8 cellular contexts compared by ENCODE assay signal in genomic region chr10:101214446-101215396, GRCh38. TPM values are rescaled to one million over a fixed set of nuclear protein-coding genes. Genes with fewer than 3 reads are reported as not detected.
DNase-seq lines count a peak whose midpoint lies in the region; ATAC-seq, FAIRE-seq and TF ChIP-seq lines count a peak whose summit lies in the region.

No MANE protein-coding gene starts in this region.

- TF ChIP-seq CTCF in VCaP (conservative IDR thresholded peaks at IDR 0.05) = peak; percentile 94
- TF ChIP-seq CTCF in brain microvascular endothelial cell (IDR thresholded peaks at IDR 0.05; ENCODE audit: low read depth, low read length, missing control alignments) = peak; percentile 88
- TF ChIP-seq CTCF in keratinocyte (optimal IDR thresholded peaks at IDR 0.05 in 1 of 3, IDR thresholded peaks at IDR 0.05 in 1 of 3, conservative IDR thresholded peaks at IDR 0.05 in 1 of 3; ENCODE audit: extremely low read depth in 1 of 3, insufficient read depth in 2 of 3, low read length in 3 of 3) = peak; percentile 68 to 95 (median 91)

- in situ Hi-C loops in brain microvascular endothelial cell (cut with HindIII; ENCODE audit: low pct_ligation_motif_present, low sequenced_read_pairs) = no loop called here

- no peak for FAIRE-seq in keratinocyte (lab: Jason Lieb, UNC)

- no peaks in the 10 kb centered on the region for H3K36me3 ChIP-seq in brain microvascular endothelial cell (replicated peaks)
- H3K36me3 ChIP-seq in keratinocyte (ENCODE audit: control insufficient read depth in 2 of 2, extremely low read depth in 1 of 2, insufficient read depth in 2 of 2, low read length in 2 of 2) = no peaks in the 10 kb centered on the region

- no peaks in the 10 kb centered on the region for H3K9me3 ChIP-seq in keratinocyte (ENCODE audit: control insufficient read depth, low read depth, low read length)

- no peak overlapping the region for H2AFZ ChIP-seq in keratinocyte (ENCODE audit: control insufficient read depth, low read length)

- no peaks in the 10 kb centered on the region for H4K20me1 ChIP-seq in keratinocyte (ENCODE audit: control insufficient read depth, extremely low read depth, insufficient read depth, low read length)

- ATAC-seq in GM18907 (IDR thresholded peaks at IDR 0.05; ENCODE audit: unreplicated experiment) (peak; percentile 58), HG02970 (IDR thresholded peaks at IDR 0.05; ENCODE audit: low FRiP score, unreplicated experiment) (no peak)

- H3K27ac ChIP-seq in VCaP (no peak overlapping the region), brain microvascular endothelial cell (no peak overlapping the region), keratinocyte (ENCODE audit: control insufficient read depth, insufficient read depth, low read length) (no peak overlapping the region)

- H3K9ac ChIP-seq in keratinocyte (ENCODE audit: control insufficient read depth, extremely low read depth, insufficient read depth, low read length) = no peak overlapping the region

- no peaks in the 10 kb centered on the region for H3K79me2 ChIP-seq in keratinocyte (ENCODE audit: control insufficient read depth, insufficient read depth, low read length)

- H3K4me1 ChIP-seq in keratinocyte (ENCODE audit: control insufficient read depth, extremely low read depth, insufficient read depth, low read length) = peaks cover 17% of the 10 kb centered on the region

- H3K9me1 ChIP-seq in keratinocyte (ENCODE audit: control insufficient read depth, extremely low read depth, insufficient read depth, low read length) = no peaks in the 10 kb centered on the region

- H3K4me2 ChIP-seq in keratinocyte (ENCODE audit: control insufficient read depth, extremely low read depth, insufficient read depth, low read depth, low read length) = peak overlapping the region; percentile 86

- DNase-seq in AG08395 (ENCODE audit: low spot score) (peak; percentile 65), NCI-H1105 treated with DMSO at 0.1 percent for 48 hours (lab: John Stamatoyannopoulos, UW) (peak; percentile 72), brain microvascular endothelial cell (no peak), keratinocyte (ENCODE audit: low read depth, low spot score) (peak; percentile 5)
- DNase-seq in stimulated activated CD4-positive, alpha-beta T cell treated with anti-CD3 and anti-CD28 coated beads, Interleukin-4, amount 100 ng/mL, for 24 hours = peak; percentile 78

- H3K4me3 ChIP-seq in brain microvascular endothelial cell (ENCODE audit: low read depth, low read length) = no peak overlapping the region
- H3K4me3 ChIP-seq in keratinocyte (ENCODE audit: control insufficient read depth in 2 of 3, extremely low read depth in 1 of 3, insufficient read depth in 2 of 3, low read depth in 1 of 3, low read length in 3 of 3) = peak overlapping the region in 1 of 3 experiments; percentile 46

- dilution Hi-C loops in keratinocyte (cut with MboI; ENCODE audit: extremely low pct_ligation_motif_present, low sequenced_read_pairs) = no loop called here

- H3K27me3 ChIP-seq in brain microvascular endothelial cell (replicated peaks) = peaks cover 82% of the 10 kb centered on the region
- H3K27me3 ChIP-seq in keratinocyte (ENCODE audit: control insufficient read depth, extremely low read depth, insufficient read depth, low read length) = peaks cover 74% of the 10 kb centered on the region

RNA-seq across cellular contexts. Expression of gene LBX1, which starts 14.5 kb away (rescaled TPM):
- polyA plus RNA-seq in keratinocyte = not detected in 3 replicates
- not detected for polyA plus RNA-seq in keratinocyte (2011; ENCODE audit: low read depth)
- not detected in 2 replicates for polyA plus RNA-seq in keratinocyte (2011; cell fraction: cytosol; rRNA removed)
- polyA plus RNA-seq in keratinocyte (2011; cell fraction: nucleus; rRNA removed) = not detected in 2 replicates
- polyA plus RNA-seq in keratinocyte (2012; ENCODE audit: low replicate concordance) = not detected in 2 replicates
- not detected in 3 replicates for polyA minus RNA-seq in keratinocyte
- polyA minus RNA-seq in keratinocyte (2011; cell fraction: cytosol; rRNA and poly(A)+ RNA removed) = not detected
- polyA minus RNA-seq in keratinocyte (2011; cell fraction: nucleus; rRNA and poly(A)+ RNA removed) = not detected in 2 replicates
